Comparison of ENCODE assay signal across 16 cellular contexts in the genomic region with DNA sequence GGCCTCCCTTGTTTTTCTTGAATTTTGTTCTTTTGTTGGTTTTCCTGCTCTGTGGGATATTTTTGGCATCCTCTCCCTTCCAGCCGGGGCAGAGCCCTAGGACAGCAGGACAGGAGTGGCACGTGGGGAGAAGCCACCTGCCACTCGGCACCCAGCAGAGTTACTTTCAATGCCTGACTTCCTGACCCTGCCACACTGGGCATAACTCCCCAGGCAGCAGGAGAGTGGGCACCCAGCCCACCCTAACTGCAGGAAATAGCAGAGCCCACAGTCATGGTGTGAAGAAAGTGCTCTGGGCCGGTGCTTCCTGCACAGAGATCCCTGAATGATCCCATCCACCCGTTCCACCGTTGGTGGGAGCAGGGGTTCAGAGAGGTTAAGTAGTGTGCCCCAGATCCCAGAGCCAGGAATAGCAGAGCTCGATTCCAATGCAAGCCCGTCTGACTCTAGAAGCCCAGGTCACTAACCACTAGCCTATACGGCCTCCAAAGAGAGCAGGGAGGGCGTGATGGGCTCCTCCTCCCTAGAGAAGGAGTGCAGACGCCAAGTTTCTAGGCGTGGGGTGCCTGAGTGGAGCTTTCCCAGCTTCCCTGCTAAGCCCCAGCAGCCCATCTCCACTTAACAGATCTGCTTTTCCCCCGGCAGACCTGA.
DNase-seq lines count a peak whose midpoint lies in the region; ATAC-seq lines count a peak whose summit lies in the region.
"Had no signal": no experiment of that assay in that cellular context is flagged by ENCODE, and none has a peak within 500 bp of the region (broad histone marks: within the 10 kb centered on the region; RNA-seq: fewer than 3 reads in every experiment).

No MANE protein-coding gene starts in this region.

- H3K27me3 ChIP-seq in layer of hippocampus (ENCODE audit: control insufficient read depth, insufficient read depth, low read length) = no peaks in the 10 kb centered on the region
- H3K27me3 ChIP-seq: neutrophil, transverse colon had no signal

- peak overlapping the region; percentile 76 for H3K27ac ChIP-seq in cingulate gyrus (ENCODE audit: low read depth, low read length)
- H3K27ac ChIP-seq in layer of hippocampus (ENCODE audit: low read depth, low read length) = peak overlapping the region; percentile 86
- H3K27ac ChIP-seq in substantia nigra (ENCODE audit: low read depth, low read length, poor library complexity, severe bottlenecking) = peak overlapping the region; percentile 63
- H3K27ac ChIP-seq: C4-2B, epithelial cell of prostate, neutrophil, SK-N-MC, transverse colon had no signal

- H3K4me1 Mint-ChIP-seq in stimulated activated naive CD8-positive, alpha-beta T cell treated with anti-CD3 and anti-CD28 coated beads, Interleukin-15, amount 100 ng/mL, for 72 hours = no peaks in the 10 kb centered on the region

- no peaks in the 10 kb centered on the region for H3K9me3 Mint-ChIP-seq in stimulated activated naive CD8-positive, alpha-beta T cell treated with anti-CD3 and anti-CD28 coated beads, Interleukin-15, amount 100 ng/mL, for 72 hours

- H3K27me3 Mint-ChIP-seq in stimulated activated naive CD8-positive, alpha-beta T cell treated with anti-CD3 and anti-CD28 coated beads, Interleukin-15, amount 100 ng/mL, for 72 hours = peaks cover 21% of the 10 kb centered on the region

- DNase-seq in Kasumi-1 (lab: John Stamatoyannopoulos, UW) (peak; percentile 54 to 77), substantia nigra (lab: John Stamatoyannopoulos, UW) (peak in 2 of 49 donors; percentile 38 to 66), T-helper 2 cell (no peak)
- no peak for DNase-seq in stimulated activated naive CD8-positive, alpha-beta T cell treated with anti-CD3 and anti-CD28 coated beads, Interleukin-15, amount 100 ng/mL, for 72 hours
- DNase-seq: activated gamma-delta T cell; central memory CD4-positive, alpha-beta T cell; transverse colon had no signal

- no peak for ATAC-seq in stimulated activated naive CD8-positive, alpha-beta T cell treated with anti-CD3 and anti-CD28 coated beads, Interleukin-15, amount 100 ng/mL, for 72 hours
- ATAC-seq in HG03565 (IDR thresholded peaks at IDR 0.05; ENCODE audit: unreplicated experiment) (no peak), HG02678 (IDR thresholded peaks at IDR 0.05; ENCODE audit: unreplicated experiment) (no peak)
- ATAC-seq: GM12878 had no signal

- H3K4me3 Mint-ChIP-seq in stimulated activated naive CD8-positive, alpha-beta T cell treated with anti-CD3 and anti-CD28 coated beads, Interleukin-15, amount 100 ng/mL, for 72 hours = no peak overlapping the region

- no peak overlapping the region for H3K27ac Mint-ChIP-seq in stimulated activated naive CD8-positive, alpha-beta T cell treated with anti-CD3 and anti-CD28 coated beads, Interleukin-15, amount 100 ng/mL, for 72 hours

Comparison
In these comparisons a context has a peak if more than half of its experiments do, and no peak if none do; other contexts are left out.
1. DNase-seq: peak in Kasumi-1 (2 of 2); none in T-helper 2 cell (0 of 5) and stimulated activated naive CD8-positive, alpha-beta T cell treated with anti-CD3 and anti-CD28 coated beads, Interleukin-15, amount 100 ng/mL, for 72 hours (0 of 2).
2. Peak in every context shown above with its lines, with median percentiles within 50 percentile points of each other: H3K27ac ChIP-seq.